Comparison of ENCODE assay signal across 8 cellular contexts in the genomic region with DNA sequence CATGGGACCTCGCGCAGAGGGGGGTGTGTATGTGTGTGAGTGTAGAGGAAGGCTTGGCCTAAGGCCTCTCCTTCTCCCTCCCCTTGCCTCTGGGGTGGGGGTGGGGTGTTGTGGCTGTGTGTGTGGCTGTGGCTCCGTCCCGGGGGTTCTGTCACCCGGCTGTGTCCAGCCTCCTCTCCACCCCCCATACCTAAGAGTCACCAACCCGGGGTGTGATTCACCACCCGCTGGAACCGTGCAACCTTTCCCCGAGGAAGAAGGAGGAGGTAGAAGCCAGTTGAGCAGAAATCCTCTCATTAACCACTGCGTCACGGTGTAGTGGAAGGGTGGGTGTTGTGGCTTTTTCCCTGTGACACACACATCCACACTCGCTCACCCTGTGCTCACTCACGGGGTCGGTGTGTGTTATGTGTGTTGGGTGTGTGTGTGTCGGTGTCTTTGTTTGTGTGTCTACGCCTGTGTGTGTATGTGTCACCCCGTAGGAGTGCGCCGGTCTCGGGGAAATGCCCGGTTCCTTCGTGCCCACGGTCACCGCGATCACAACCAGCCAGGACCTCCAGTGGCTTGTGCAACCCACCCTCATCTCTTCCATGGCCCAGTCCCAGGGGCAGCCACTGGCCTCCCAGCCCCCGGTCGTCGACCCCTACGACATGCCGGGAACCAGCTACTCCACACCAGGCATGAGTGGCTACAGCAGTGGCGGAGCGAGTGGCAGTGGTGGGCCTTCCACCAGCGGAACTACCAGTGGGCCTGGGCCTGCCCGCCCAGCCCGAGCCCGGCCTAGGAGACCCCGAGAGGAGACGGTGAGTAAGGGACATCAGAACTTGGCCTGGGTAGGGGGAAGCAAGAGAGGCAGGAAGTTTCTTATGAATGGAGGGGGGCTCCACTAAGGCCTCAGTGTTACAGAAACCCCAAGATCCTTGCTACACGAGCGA.
A peak's percentile ranks its signal among the peaks of the same experiment; 100 is the strongest.
DNase-seq lines count a peak whose midpoint lies in the region; ATAC-seq and TF ChIP-seq lines count a peak whose summit lies in the region.

No MANE protein-coding gene starts in this region.

- no peak for TF ChIP-seq CTCF in retinal pigment epithelial cell (conservative IDR thresholded peaks at IDR 0.05; ENCODE audit: low read depth, low read length)

- ATAC-seq in GM18868 (IDR thresholded peaks at IDR 0.05; ENCODE audit: unreplicated experiment) (no peak), GM21528 (IDR thresholded peaks at IDR 0.05; ENCODE audit: low FRiP score, unreplicated experiment) (no peak)

- H3K4me3 ChIP-seq in retinal pigment epithelial cell (ENCODE audit: low read length): peak overlapping the region; percentile 98

- CTCF ChIA-PET in HEK293T (lab: Yijun Ruan, JAX): interaction anchor here (1.2 to 1.4 kb wide), 4 partner anchors 8 to 31 kb away, joined by 3 to 12 read pairs (median 8); no protein-coding TSS in a partner anchor

- DNase-seq in activated CD4-positive, CD25-positive, alpha-beta regulatory T cell treated with anti-CD3 and anti-CD28 coated beads, Interleukin-2, amount 50 U/mL, for 16 hours (ENCODE audit: low read depth, low spot score): peak; percentile 30
- DNase-seq in activated CD4-positive, CD25-positive, alpha-beta regulatory T cell (lab: John Stamatoyannopoulos, UW): no peak
- DNase-seq in activated CD4-positive, alpha-beta T cell treated with anti-CD3 and anti-CD28 coated beads, Interleukin-2, amount 50 U/mL, for 1 hour: peak; percentile 39
- DNase-seq in fibroblast of peridontal ligament (ENCODE audit: extremely low read depth) (peak; percentile 68), retinal pigment epithelial cell (ENCODE audit: low read depth) (no peak), HEK293T (ENCODE audit: extremely low spot score) (no peak)

- POLR2A ChIA-PET in HEK293T (lab: Yijun Ruan, JAX): interaction anchor here (1.0 to 2.7 kb wide), 5 partner anchors 8 to 66 kb away, joined by 3 to 9 read pairs (median 3); no protein-coding TSS in a partner anchor

TF ChIP-seq in HEK293T, 16 proteins besides CTCF, POLR2A, EP300 and RAD21:
- no peak for TF ChIP-seq ARNT (IDR thresholded peaks at IDR 0.05)
- TF ChIP-seq LEF1 (IDR thresholded peaks at IDR 0.05; ENCODE audit: borderline replicate concordance): no peak
- TF ChIP-seq NFRKB (IDR thresholded peaks at IDR 0.05): no peak
- TF ChIP-seq TARDBP (IDR thresholded peaks at IDR 0.05): no peak

Comparison
In these comparisons a context has a peak if more than half of its experiments do, and no peak if none do; other contexts are left out.
1. DNase-seq: peak in activated CD4-positive, CD25-positive, alpha-beta regulatory T cell treated with anti-CD3 and anti-CD28 coated beads, Interleukin-2, amount 50 U/mL, for 16 hours (single experiment), activated CD4-positive, alpha-beta T cell treated with anti-CD3 and anti-CD28 coated beads, Interleukin-2, amount 50 U/mL, for 1 hour (single experiment) and fibroblast of peridontal ligament (single experiment); none in activated CD4-positive, CD25-positive, alpha-beta regulatory T cell (0 of 4), retinal pigment epithelial cell (single experiment) and HEK293T (single experiment).